In the genomic region with DNA sequence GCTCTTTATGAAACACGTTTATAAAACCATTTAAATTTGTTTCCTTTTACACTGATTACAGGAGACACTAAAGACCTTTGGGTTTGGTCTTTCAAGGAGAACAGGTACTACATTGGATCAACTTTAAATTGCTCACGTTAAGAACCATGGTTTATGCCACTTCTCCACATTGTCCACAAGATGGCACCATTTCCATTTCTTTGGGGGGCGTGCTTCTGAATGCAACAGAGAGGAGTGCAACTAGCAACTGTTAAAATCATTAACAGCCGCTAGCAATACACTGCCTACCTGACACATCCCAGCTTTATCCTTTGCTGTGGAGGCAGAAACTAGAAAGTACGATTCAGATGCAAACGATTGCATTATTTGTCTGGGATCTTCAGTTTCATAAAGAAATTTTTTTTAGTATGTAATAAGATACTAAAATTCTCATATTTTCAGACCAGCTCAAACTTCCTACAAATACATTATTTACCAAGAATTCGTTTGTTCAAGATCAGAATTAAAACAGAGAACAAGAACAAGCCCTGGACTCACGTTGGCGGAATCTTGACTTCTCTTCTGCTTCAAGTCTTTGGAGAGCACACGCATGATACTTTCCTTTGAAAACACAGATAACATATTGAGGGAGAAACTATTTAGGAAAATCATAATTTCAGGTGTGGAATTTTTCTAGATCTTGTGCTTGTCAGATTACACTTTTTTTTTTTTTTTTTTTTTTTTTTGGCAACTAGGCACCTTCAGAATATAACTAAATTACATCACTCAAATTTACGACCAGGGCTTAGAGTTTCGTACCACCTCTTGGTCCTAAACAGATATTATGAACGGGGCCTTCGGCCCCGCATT, we compare ENCODE assay signal across 8 cellular contexts. TPM values are rescaled to one million over a fixed set of nuclear protein-coding genes. Genes with fewer than 3 reads are reported as not detected.
A peak's percentile ranks its signal among the peaks of the same experiment; 100 is the strongest.
DNase-seq lines count a peak whose midpoint lies in the region; ATAC-seq and TF ChIP-seq lines count a peak whose summit lies in the region.

No MANE protein-coding gene starts in this region.

- peaks cover 34% of the 10 kb centered on the region for H3K4me1 Mint-ChIP-seq in CD14-positive monocyte

- peak overlapping the region; percentile 37 to 57 (median 55) for H3K4me3 ChIP-seq in liver (ENCODE audit: low read depth in 1 of 3, low read length in 3 of 3)

- peak overlapping the region in 5 of 7 donors; percentile 72 to 91 (median 84) for H3K27ac Mint-ChIP-seq in CD14-positive monocyte

- H3K27me3 Mint-ChIP-seq in CD14-positive monocyte (ENCODE audit: low read depth in 3 of 3) = peaks cover 63 to 78% (median 69%) of the 10 kb centered on the region in 3 donors

- H3K36me3 ChIP-seq in liver (ENCODE audit: control insufficient read depth in 4 of 4, insufficient read depth in 3 of 4, low read depth in 1 of 4, low read length in 3 of 4) = no peaks in the 10 kb centered on the region

- peaks cover 0 to 19% (median 3%) of the 10 kb centered on the region in 7 donors for H3K9me3 Mint-ChIP-seq in CD14-positive monocyte

- 8% methylated on average over 15 of the region's 15 CpGs for WGBS in liver

- H3K9ac ChIP-seq in liver (ENCODE audit: low read depth in 1 of 2, low read length in 2 of 2) = no peak overlapping the region

- peaks cover 0 to 2% of the 10 kb centered on the region in 2 donors for H3K36me3 Mint-ChIP-seq in CD14-positive monocyte

- no peaks in the 10 kb centered on the region for H3K9me3 ChIP-seq in liver (ENCODE audit: control insufficient read depth in 4 of 4, low read length in 3 of 4)

- peaks cover 0 to 10% (median 3%) of the 10 kb centered on the region in 4 donors for H3K27me3 ChIP-seq in liver (ENCODE audit: control insufficient read depth in 4 of 4, insufficient read depth in 4 of 4, low read length in 3 of 4)

- intact Hi-C loops in CD14-positive monocyte (cut with micrococcal nuclease) = no loop called here

- DNase-seq in CD14-positive monocyte (ENCODE audit: low spot score) = peak; percentile 54
- DNase-seq in GM19240 (ENCODE audit: insufficient read length, low spot score) = peak; percentile 43
- peak; percentile 62 to 83 for DNase-seq in NCI-H446 (lab: John Stamatoyannopoulos, UW)
- DNase-seq in activated CD4-positive, alpha-beta T cell treated with anti-CD3 and anti-CD28 coated beads for 1 hour = peak; percentile 37
- DNase-seq in dedifferentiated amniotic fluid mesenchymal stem cell (ENCODE audit: extremely low spot score) = peak; percentile 81
- peak; percentile 21 to 52 (median 36) for DNase-seq in stimulated activated CD4-positive, alpha-beta T cell treated with anti-CD3 and anti-CD28 coated beads, TNF-alpha, amount 100 ng/mL, for 24 hours (ENCODE audit: low read depth in 3 of 3)

- ATAC-seq in HG03442 (IDR thresholded peaks at IDR 0.05; ENCODE audit: unreplicated experiment) = peak; percentile 62

- H3K27ac ChIP-seq in liver (ENCODE audit: low read depth in 1 of 2, low read length in 2 of 2) = no peak overlapping the region

- TF ChIP-seq RAD21 in liver (IDR thresholded peaks at IDR 0.05) = peak; percentile 97 to 98

- peaks cover 10 to 32% (median 29%) of the 10 kb centered on the region in 4 donors for H3K4me1 ChIP-seq in liver (ENCODE audit: control insufficient read depth in 4 of 4, insufficient read depth in 4 of 4, low read length in 3 of 4)

- peak overlapping the region; percentile 84 to 93 for H3K4me3 Mint-ChIP-seq in CD14-positive monocyte

- peak; percentile 89 for TF ChIP-seq CTCF in CD14-positive monocyte (IDR thresholded peaks at IDR 0.05)
- TF ChIP-seq CTCF in liver (IDR thresholded peaks at IDR 0.05; ENCODE audit: low read depth, low read length, missing input control) = peak; percentile 89

TF ChIP-seq in liver, 16 proteins besides CTCF, POLR2A, EP300 and RAD21:
- TF ChIP-seq GABPA (IDR thresholded peaks at IDR 0.05 in 1 of 2, conservative IDR thresholded peaks at IDR 0.05 in 1 of 2) (no peak), EGR1 (IDR thresholded peaks at IDR 0.05; ENCODE audit: low read depth in 2 of 2) (no peak), FOXA2 (IDR thresholded peaks at IDR 0.05) (no peak), YY1 (IDR thresholded peaks at IDR 0.05) (no peak), NR2F2 (IDR thresholded peaks at IDR 0.05) (no peak), TAF1 (conservative IDR thresholded peaks at IDR 0.05) (no peak), FOXA1 (IDR thresholded peaks at IDR 0.05) (peak; percentile 13), RXRA (IDR thresholded peaks at IDR 0.05) (no peak), SP1 (IDR thresholded peaks at IDR 0.05) (no peak)
- TF ChIP-seq, protein P1, sequence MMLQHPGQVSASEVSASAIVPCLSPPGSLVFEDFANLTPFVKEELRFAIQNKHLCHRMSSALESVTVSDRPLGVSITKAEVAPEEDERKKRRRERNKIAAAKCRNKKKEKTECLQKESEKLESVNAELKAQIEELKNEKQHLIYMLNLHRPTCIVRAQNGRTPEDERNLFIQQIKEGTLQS (IDR thresholded peaks at IDR 0.05) = no peak
- TF ChIP-seq, protein P2, sequence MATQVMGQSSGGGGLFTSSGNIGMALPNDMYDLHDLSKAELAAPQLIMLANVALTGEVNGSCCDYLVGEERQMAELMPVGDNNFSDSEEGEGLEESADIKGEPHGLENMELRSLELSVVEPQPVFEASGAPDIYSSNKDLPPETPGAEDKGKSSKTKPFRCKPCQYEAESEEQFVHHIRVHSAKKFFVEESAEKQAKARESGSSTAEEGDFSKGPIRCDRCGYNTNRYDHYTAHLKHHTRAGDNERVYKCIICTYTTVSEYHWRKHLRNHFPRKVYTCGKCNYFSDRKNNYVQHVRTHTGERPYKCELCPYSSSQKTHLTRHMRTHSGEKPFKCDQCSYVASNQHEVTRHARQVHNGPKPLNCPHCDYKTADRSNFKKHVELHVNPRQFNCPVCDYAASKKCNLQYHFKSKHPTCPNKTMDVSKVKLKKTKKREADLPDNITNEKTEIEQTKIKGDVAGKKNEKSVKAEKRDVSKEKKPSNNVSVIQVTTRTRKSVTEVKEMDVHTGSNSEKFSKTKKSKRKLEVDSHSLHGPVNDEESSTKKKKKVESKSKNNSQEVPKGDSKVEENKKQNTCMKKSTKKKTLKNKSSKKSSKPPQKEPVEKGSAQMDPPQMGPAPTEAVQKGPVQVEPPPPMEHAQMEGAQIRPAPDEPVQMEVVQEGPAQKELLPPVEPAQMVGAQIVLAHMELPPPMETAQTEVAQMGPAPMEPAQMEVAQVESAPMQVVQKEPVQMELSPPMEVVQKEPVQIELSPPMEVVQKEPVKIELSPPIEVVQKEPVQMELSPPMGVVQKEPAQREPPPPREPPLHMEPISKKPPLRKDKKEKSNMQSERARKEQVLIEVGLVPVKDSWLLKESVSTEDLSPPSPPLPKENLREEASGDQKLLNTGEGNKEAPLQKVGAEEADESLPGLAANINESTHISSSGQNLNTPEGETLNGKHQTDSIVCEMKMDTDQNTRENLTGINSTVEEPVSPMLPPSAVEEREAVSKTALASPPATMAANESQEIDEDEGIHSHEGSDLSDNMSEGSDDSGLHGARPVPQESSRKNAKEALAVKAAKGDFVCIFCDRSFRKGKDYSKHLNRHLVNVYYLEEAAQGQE (IDR thresholded peaks at IDR 0.05) = no peak
- TF ChIP-seq, protein P3, sequence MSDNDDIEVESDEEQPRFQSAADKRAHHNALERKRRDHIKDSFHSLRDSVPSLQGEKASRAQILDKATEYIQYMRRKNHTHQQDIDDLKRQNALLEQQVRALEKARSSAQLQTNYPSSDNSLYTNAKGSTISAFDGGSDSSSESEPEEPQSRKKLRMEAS (IDR thresholded peaks at IDR 0.05) = peak; percentile 33
- TF ChIP-seq, protein P4, sequence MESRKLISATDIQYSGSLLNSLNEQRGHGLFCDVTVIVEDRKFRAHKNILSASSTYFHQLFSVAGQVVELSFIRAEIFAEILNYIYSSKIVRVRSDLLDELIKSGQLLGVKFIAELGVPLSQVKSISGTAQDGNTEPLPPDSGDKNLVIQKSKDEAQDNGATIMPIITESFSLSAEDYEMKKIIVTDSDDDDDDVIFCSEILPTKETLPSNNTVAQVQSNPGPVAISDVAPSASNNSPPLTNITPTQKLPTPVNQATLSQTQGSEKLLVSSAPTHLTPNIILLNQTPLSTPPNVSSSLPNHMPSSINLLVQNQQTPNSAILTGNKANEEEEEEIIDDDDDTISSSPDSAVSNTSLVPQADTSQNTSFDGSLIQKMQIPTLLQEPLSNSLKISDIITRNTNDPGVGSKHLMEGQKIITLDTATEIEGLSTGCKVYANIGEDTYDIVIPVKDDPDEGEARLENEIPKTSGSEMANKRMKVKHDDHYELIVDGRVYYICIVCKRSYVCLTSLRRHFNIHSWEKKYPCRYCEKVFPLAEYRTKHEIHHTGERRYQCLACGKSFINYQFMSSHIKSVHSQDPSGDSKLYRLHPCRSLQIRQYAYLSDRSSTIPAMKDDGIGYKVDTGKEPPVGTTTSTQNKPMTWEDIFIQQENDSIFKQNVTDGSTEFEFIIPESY (IDR thresholded peaks at IDR 0.05) = no peak

RNA-seq across cellular contexts. Expression of gene CDC20B, which starts 0.7 kb away (rescaled TPM):
- polyA plus RNA-seq in CD14-positive monocyte = not detected
- total RNA-seq in liver = under 1 TPM in 1 of 2 donors, not detected in 1; 0.28 TPM
- not detected for polyA plus RNA-seq in liver

RNA-seq across cellular contexts. Expression of gene GPX8, which starts 12.3 kb away (rescaled TPM):
- polyA plus RNA-seq in CD14-positive monocyte (not detected), liver (1 to 10 TPM in 1 of 2 donors, under 1 TPM in 1; 0.68 to 1.2 TPM)
- 1 to 10 TPM; 1.0 TPM for total RNA-seq in liver

RNA-seq across cellular contexts. Expression of gene MCIDAS, which starts 54.8 kb away (rescaled TPM):
- polyA plus RNA-seq in CD14-positive monocyte = not detected
- total RNA-seq in liver = not detected
- polyA plus RNA-seq in liver = not detected
